Comparison of ENCODE assay signal across 10 cellular contexts in the genomic region with DNA sequence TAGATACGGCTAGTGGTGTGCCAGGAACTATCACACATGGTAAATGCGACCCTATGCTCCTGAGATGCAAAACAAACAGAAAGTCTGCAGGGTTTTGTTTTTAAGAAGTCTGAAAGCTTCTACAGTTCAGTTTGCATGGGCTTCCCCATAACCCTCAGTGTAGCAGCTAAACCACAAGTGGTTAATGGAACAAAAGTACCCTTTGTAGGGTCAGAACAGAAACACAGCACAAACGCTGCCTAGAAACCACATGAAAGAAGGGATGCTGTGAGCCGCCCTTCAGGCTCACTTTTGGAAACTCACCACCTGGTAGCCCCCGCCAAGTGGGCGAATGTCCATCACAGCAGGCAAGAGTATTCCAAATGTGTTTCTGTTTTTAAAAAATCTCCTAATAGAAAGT. TPM values are rescaled to one million over a fixed set of nuclear protein-coding genes. Genes with fewer than 3 reads are reported as not detected.
DNase-seq lines count a peak whose midpoint lies in the region; ATAC-seq and TF ChIP-seq lines count a peak whose summit lies in the region.
"Had no signal": no experiment of that assay in that cellular context is flagged by ENCODE, and none has a peak within 500 bp of the region (broad histone marks: within the 10 kb centered on the region; RNA-seq: fewer than 3 reads in every experiment).

No MANE protein-coding gene starts in this region.

- H3K4me1 ChIP-seq in upper lobe of right lung (peaks cover 56% of the 10 kb centered on the region), lower lobe of right lung (peaks cover 48% of the 10 kb centered on the region)

- CTCF ChIA-PET in WTC11 (lab: Charles Lee) = no interaction called here

- no peaks in the 10 kb centered on the region for H3K9me3 Mint-ChIP-seq in WTC11

- no peaks in the 10 kb centered on the region for H3K27me3 Mint-ChIP-seq in WTC11 (ENCODE audit: low read depth)

- no peak overlapping the region for H3K27ac Mint-ChIP-seq in WTC11

- H3K27me3 ChIP-seq in upper lobe of right lung (no peaks in the 10 kb centered on the region), lower lobe of right lung (ENCODE audit: low read depth) (no peaks in the 10 kb centered on the region)

- no peaks in the 10 kb centered on the region for H3K36me3 ChIP-seq in upper lobe of right lung
- H3K36me3 ChIP-seq in lower lobe of right lung = no peaks in the 10 kb centered on the region

- no peaks in the 10 kb centered on the region for H3K36me3 Mint-ChIP-seq in WTC11

- POLR2A ChIA-PET in WTC11 (lab: Charles Lee) = no interaction called here

- H3K4me3 ChIP-seq in upper lobe of right lung (no peak overlapping the region), lower lobe of right lung (no peak overlapping the region)
- H3K4me3 ChIP-seq: K562 had no signal

- ATAC-seq in GM19025 (IDR thresholded peaks at IDR 0.05; ENCODE audit: low read depth, unreplicated experiment) = peak; percentile 92
- peak; percentile 97 for ATAC-seq in HG02852 (IDR thresholded peaks at IDR 0.05; ENCODE audit: unreplicated experiment)
- ATAC-seq in WTC11 = no peak
- no peak for ATAC-seq in upper lobe of right lung
- no peak for ATAC-seq in lower lobe of right lung
- ATAC-seq: K562 had no signal

- intact Hi-C loops in posterior cingulate gyrus (cut with DNase I) (no loop called here), upper lobe of right lung (cut with DNase I) (no loop called here), lower lobe of right lung (cut with DNase I) (no loop called here)

- H3K4me1 Mint-ChIP-seq in WTC11 = peaks cover 33% of the 10 kb centered on the region

- TF ChIP-seq CTCF in WTC11 (IDR thresholded peaks at IDR 0.05) = no peak
- no peak for TF ChIP-seq CTCF in upper lobe of right lung (IDR thresholded peaks at IDR 0.05)
- TF ChIP-seq CTCF in lower lobe of right lung (IDR thresholded peaks at IDR 0.05) = no peak

- H3K9me3 ChIP-seq in upper lobe of right lung (no peaks in the 10 kb centered on the region), lower lobe of right lung (no peaks in the 10 kb centered on the region)

- DNase-seq in SW480 (ENCODE audit: low spot score) (peak; percentile 99), posterior cingulate gyrus (peak in 6 of 10 donors; percentile 49 to 85 (median 72)), WTC11 (ENCODE audit: low spot score) (no peak), upper lobe of right lung (no peak), lower lobe of right lung (no peak)
- DNase-seq in effector CD4-positive, alpha-beta T cell = no peak

- H3K4me3 Mint-ChIP-seq in WTC11 = no peak overlapping the region

- no peak overlapping the region for H3K27ac ChIP-seq in upper lobe of right lung
- H3K27ac ChIP-seq in lower lobe of right lung = no peak overlapping the region
- H3K27ac ChIP-seq: parathyroid adenoma had no signal

TF ChIP-seq in WTC11, 78 proteins besides CTCF, POLR2A, EP300 and RAD21:
- TF ChIP-seq NFYB (CRISPR knock-in tag; conservative IDR thresholded peaks at IDR 0.05; ENCODE audit: low read depth) = no peak
- TF ChIP-seq NR2C2 (CRISPR knock-in tag; IDR thresholded peaks at IDR 0.05) = no peak
- no peak for TF ChIP-seq TEAD4 (CRISPR knock-in tag; IDR thresholded peaks at IDR 0.05)
- no peak for TF ChIP-seq FOXK1 (CRISPR knock-in tag; IDR thresholded peaks at IDR 0.05)
- no peak for TF ChIP-seq HMGA2 (CRISPR knock-in tag; IDR thresholded peaks at IDR 0.05)
- TF ChIP-seq, protein P1, sequence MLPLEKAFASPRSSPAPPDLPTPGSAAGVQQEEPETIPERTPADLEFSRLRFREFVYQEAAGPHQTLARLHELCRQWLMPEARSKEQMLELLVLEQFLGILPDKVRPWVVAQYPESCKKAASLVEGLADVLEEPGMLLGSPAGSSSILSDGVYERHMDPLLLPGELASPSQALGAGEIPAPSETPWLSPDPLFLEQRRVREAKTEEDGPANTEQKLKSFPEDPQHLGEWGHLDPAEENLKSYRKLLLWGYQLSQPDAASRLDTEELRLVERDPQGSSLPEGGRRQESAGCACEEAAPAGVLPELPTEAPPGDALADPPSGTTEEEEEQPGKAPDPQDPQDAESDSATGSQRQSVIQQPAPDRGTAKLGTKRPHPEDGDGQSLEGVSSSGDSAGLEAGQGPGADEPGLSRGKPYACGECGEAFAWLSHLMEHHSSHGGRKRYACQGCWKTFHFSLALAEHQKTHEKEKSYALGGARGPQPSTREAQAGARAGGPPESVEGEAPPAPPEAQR (CRISPR knock-in tag; IDR thresholded peaks at IDR 0.05) = no peak
- TF ChIP-seq, protein P2, sequence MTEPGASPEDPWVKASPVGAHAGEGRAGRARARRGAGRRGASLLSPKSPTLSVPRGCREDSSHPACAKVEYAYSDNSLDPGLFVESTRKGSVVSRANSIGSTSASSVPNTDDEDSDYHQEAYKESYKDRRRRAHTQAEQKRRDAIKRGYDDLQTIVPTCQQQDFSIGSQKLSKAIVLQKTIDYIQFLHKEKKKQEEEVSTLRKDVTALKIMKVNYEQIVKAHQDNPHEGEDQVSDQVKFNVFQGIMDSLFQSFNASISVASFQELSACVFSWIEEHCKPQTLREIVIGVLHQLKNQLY (CRISPR knock-in tag; IDR thresholded peaks at IDR 0.05) = no peak
- TF ChIP-seq, protein P3, sequence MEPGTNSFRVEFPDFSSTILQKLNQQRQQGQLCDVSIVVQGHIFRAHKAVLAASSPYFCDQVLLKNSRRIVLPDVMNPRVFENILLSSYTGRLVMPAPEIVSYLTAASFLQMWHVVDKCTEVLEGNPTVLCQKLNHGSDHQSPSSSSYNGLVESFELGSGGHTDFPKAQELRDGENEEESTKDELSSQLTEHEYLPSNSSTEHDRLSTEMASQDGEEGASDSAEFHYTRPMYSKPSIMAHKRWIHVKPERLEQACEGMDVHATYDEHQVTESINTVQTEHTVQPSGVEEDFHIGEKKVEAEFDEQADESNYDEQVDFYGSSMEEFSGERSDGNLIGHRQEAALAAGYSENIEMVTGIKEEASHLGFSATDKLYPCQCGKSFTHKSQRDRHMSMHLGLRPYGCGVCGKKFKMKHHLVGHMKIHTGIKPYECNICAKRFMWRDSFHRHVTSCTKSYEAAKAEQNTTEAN (CRISPR knock-in tag; IDR thresholded peaks at IDR 0.05) = no peak
- no peak for TF ChIP-seq MYBL2 (CRISPR knock-in tag; IDR thresholded peaks at IDR 0.05)
- TF ChIP-seq, protein P4, sequence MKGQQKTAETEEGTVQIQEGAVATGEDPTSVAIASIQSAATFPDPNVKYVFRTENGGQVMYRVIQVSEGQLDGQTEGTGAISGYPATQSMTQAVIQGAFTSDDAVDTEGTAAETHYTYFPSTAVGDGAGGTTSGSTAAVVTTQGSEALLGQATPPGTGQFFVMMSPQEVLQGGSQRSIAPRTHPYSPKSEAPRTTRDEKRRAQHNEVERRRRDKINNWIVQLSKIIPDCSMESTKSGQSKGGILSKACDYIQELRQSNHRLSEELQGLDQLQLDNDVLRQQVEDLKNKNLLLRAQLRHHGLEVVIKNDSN (CRISPR knock-in tag; IDR thresholded peaks at IDR 0.05) = no peak
- TF ChIP-seq PRRX2 (CRISPR knock-in tag; IDR thresholded peaks at IDR 0.05) = no peak

RNA-seq across cellular contexts. Expression of a gene that starts 46.2 kb away (rescaled TPM):
- total RNA-seq in WTC11 (2021) (28.0 to 41.2 TPM (median 28.6 TPM) in 3 replicates), upper lobe of right lung (78.6 TPM), lower lobe of right lung (60.3 TPM)

Comparison
In these comparisons a context has a peak if more than half of its experiments do, and no peak if none do; other contexts are left out.
1. ATAC-seq: peak in GM19025 (single experiment) and HG02852 (single experiment); none in WTC11 (single experiment), upper lobe of right lung (single experiment) and lower lobe of right lung (0 of 2).
2. DNase-seq: peak in SW480 (single experiment) and posterior cingulate gyrus (6 of 10); none in effector CD4-positive, alpha-beta T cell (single experiment), WTC11 (single experiment), upper lobe of right lung (single experiment) and lower lobe of right lung (single experiment).